In the genomic region with DNA sequence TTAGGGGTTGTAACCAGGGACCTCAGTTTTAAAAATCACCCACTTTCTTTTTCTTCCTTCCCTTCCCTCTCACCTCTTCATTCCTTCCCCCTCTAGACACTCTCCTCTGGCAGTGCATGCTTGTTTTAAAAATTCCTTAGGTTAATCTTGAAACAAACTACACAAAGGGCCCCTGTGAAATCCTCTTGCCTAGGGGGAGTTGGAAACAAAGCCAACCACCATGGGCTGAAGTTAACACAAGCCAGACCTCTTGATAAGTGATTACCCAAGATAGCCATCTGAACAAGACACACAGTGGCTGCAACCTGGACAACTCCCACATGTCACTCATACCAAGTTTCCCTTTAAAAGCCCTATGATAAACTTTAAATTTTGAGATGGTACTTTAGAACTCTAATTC, we compare ENCODE assay signal across 34 cellular contexts.
"Had no signal": no experiment of that assay in that cellular context is flagged by ENCODE, and none has a peak within 500 bp of the region (broad histone marks: within the 10 kb centered on the region; RNA-seq: fewer than 3 reads in every experiment).

No MANE protein-coding gene starts in this region.

- ATAC-seq: activated CD8-positive, alpha-beta T cell treated with anti-CD3 and anti-CD28 coated beads for 36 hours; activated naive CD4-positive, alpha-beta T cell treated with anti-CD3 and anti-CD28 coated beads, Interleukin-2, amount 50 U/mL, for 72 hours; activated T-cell treated with anti-CD3 and anti-CD28 coated beads, Interleukin-2, amount 50 U/mL, for 4 hours; activated T-cell treated with anti-CD3 and anti-CD28 coated beads, Interleukin-2, amount 50 U/mL, for 72 hours; activated T-helper 17 cell treated with anti-CD3 and anti-CD28 coated beads, Interleukin-2, amount 50 U/mL, for 72 hours; body of pancreas had no signal

- H3K4me1 ChIP-seq: adrenal gland, body of pancreas, breast epithelium had no signal

- DNase-seq: activated B cell treated with CpG ODN at 0.5 μM for 24 hours; activated CD4-positive, alpha-beta memory T cell treated with anti-CD3 and anti-CD28 coated beads for 36 hours; activated CD4-positive, alpha-beta T cell treated with anti-CD3 and anti-CD28 coated beads for 4 hours; activated CD4-positive, alpha-beta T cell treated with anti-CD3 and anti-CD28 coated beads, Interleukin-2, amount 10 ng/mL, durations not matched to agents 24 days and 14 days; activated CD4-positive, alpha-beta T cell treated with anti-CD3 and anti-CD28 coated beads, Interleukin-2, amount 50 U/mL, for 1 hour; activated CD4-positive, alpha-beta T cell treated with anti-CD3 and anti-CD28 coated beads, Interleukin-2, amount 50 U/mL, for 4 hours; activated CD4-positive, CD25-positive, alpha-beta regulatory T cell treated with anti-CD3 and anti-CD28 coated beads, Interleukin-2, amount 50 U/mL, for 72 hours; activated CD8-positive, alpha-beta memory T cell treated with anti-CD3 and anti-CD28 coated beads, Interleukin-2, amount 50 U/mL, for 4 hours; activated CD8-positive, alpha-beta T cell treated with anti-CD3 and anti-CD28 coated beads for 36 hours; activated effector memory CD4-positive, alpha-beta T cell treated with anti-CD3 and anti-CD28 coated beads, Interleukin-2, amount 50 U/mL, for 16 hours; activated gamma-delta T cell treated with Interleukin-2 at 50 U/mL for 16 hours; activated naive CD4-positive, alpha-beta T cell; activated naive CD4-positive, alpha-beta T cell treated with anti-CD3 and anti-CD28 coated beads for 36 hours; activated naive CD4-positive, alpha-beta T cell treated with anti-CD3 and anti-CD28 coated beads, Interleukin-2, amount 50 U/mL, for 16 hours; activated naive CD8-positive, alpha-beta T cell treated with anti-CD3 and anti-CD28 coated beads for 36 hours; activated T-cell treated with anti-CD3 and anti-CD28 coated beads for 4 hours; activated T-cell treated with anti-CD3 and anti-CD28 coated beads, Interleukin-2, amount 50 U/mL, for 1 hour; activated T-cell treated with anti-CD3 and anti-CD28 coated beads, Interleukin-2, amount 50 U/mL, for 4 hours; activated T-cell treated with anti-CD3 and anti-CD28 coated beads, Interleukin-2, amount 50 U/mL, for 72 hours; adrenal gland; amniotic stem cell; aorta; body of pancreas; brain microvascular endothelial cell; central memory CD4-positive, alpha-beta T cell; cerebellar nuclear complex; T-helper 1 cell; T-helper 2 cell; T-helper 9 cell had no signal

- H3K9me3 ChIP-seq: adrenal gland, body of pancreas had no signal

- FAIRE-seq: TTC549 had no signal

- H3K27ac ChIP-seq: adrenal gland, body of pancreas, brain microvascular endothelial cell, breast epithelium, VCaP had no signal

- H3K36me3 ChIP-seq: adrenal gland, brain microvascular endothelial cell, breast epithelium had no signal

- H3K27me3 ChIP-seq: adrenal gland, body of pancreas, brain microvascular endothelial cell had no signal

- H3K4me3 ChIP-seq: adrenal gland, body of pancreas, breast epithelium had no signal
